ENCODE assay signal across 29 cellular contexts in genomic region chrX:74162199-74162598, GRCh38.
"Had no signal": no experiment of that assay in that cellular context is flagged by ENCODE, and none has a peak within 500 bp of the region (broad histone marks: within the 10 kb centered on the region; RNA-seq: fewer than 3 reads in every experiment).

No MANE protein-coding gene starts in this region.

- FAIRE-seq: colon, endometrium, endothelial cell of umbilical vein, frontal cortex had no signal

- H3K4me3 ChIP-seq: colonic mucosa, coronary artery, dorsolateral prefrontal cortex, esophagus muscularis mucosa, esophagus squamous epithelium, gastrocnemius medialis, gastroesophageal sphincter, heart left ventricle, heart right ventricle had no signal

- H3K4me1 ChIP-seq: colonic mucosa, esophagus muscularis mucosa, esophagus squamous epithelium, foreskin keratinocyte, gastroesophageal sphincter, heart left ventricle, heart right ventricle had no signal

- ATAC-seq: effector memory CD8-positive, alpha-beta T cell; esophagus mucosa; foreskin keratinocyte; gastroesophageal sphincter; heart left ventricle; heart right ventricle had no signal

- H3K27ac Mint-ChIP-seq: dendritic cell treated with granulocyte-macrophage colony-stimulating factor and Interleukin-4, amounts not matched to agents 40 ng/mL and 50 ng/mL, for 4 days; effector memory CD8-positive, alpha-beta T cell; endodermal cell had no signal

- DNase-seq: colonic mucosa; cortex of kidney; dermis blood vessel endothelial cell; dorsolateral prefrontal cortex; effector CD4-positive, alpha-beta T cell; effector CD8-positive, alpha-beta T cell; effector memory CD4-positive, alpha-beta T cell; effector memory CD8-positive, alpha-beta T cell; endodermal cell; erythroblast; esophagus squamous epithelium; foreskin fibroblast; foreskin keratinocyte; foreskin melanocyte; gastrocnemius medialis; glutamatergic neuron; head of caudate nucleus; heart left ventricle; heart right ventricle had no signal

- H3K9me3 Mint-ChIP-seq: dendritic cell treated with granulocyte-macrophage colony-stimulating factor and Interleukin-4, amounts not matched to agents 40 ng/mL and 50 ng/mL, for 4 days; effector memory CD8-positive, alpha-beta T cell had no signal

- H3K27me3 ChIP-seq: colonic mucosa, esophagus muscularis mucosa, esophagus squamous epithelium, foreskin keratinocyte, gastrocnemius medialis, gastroesophageal sphincter, heart left ventricle had no signal

- H3K9me3 ChIP-seq: colonic mucosa, esophagus squamous epithelium, gastrocnemius medialis, gastroesophageal sphincter had no signal

- H3K36me3 ChIP-seq: colonic mucosa, esophagus squamous epithelium, gastrocnemius medialis had no signal

- H3K27ac ChIP-seq: colonic mucosa, coronary artery, dorsolateral prefrontal cortex, epithelial cell of prostate, esophagus muscularis mucosa, esophagus squamous epithelium, foreskin keratinocyte, gastroesophageal sphincter, heart left ventricle, heart right ventricle had no signal
